1 cellular context compared by ENCODE assay signal in genomic region chr10:104824378-104825006, GRCh38.
A peak's percentile ranks its signal among the peaks of the same experiment; 100 is the strongest.
TF ChIP-seq lines count a peak whose summit lies in the region.

No MANE protein-coding gene starts in this region.

TF ChIP-seq in K562, 482 proteins besides CTCF, POLR2A, EP300 and RAD21 (continued from another document):
- TF ChIP-seq CLOCK (CRISPR knock-in tag; IDR thresholded peaks at IDR 0.05; ENCODE audit: borderline replicate concordance) (no peak), TBL1XR1 (IDR thresholded peaks at IDR 0.05; ENCODE audit: low read length in 2 of 2) (no peak), U2AF2 (optimal IDR thresholded peaks at IDR 0.05; ENCODE audit: low read depth, low read length) (no peak), ZMIZ1 (IDR thresholded peaks at IDR 0.05; ENCODE audit: low read depth in 2 of 2, low read length in 2 of 2) (no peak), ZNF644 (tag; IDR thresholded peaks at IDR 0.05; ENCODE audit: low read depth) (peak; percentile 61; the same call in 1 of the 2 replicates), ZKSCAN3 (CRISPR knock-in tag; IDR thresholded peaks at IDR 0.05) (no peak), MAZ (CRISPR knock-in tag; conservative IDR thresholded peaks at IDR 0.05 in 1 of 2, IDR thresholded peaks at IDR 0.05 in 1 of 2) (0 out of 4 replicates have a peak, but pooled peaks of 1 of the 2 experiments have one; percentile 46), ZNF639 (CRISPR knock-in tag; conservative IDR thresholded peaks at IDR 0.05 in 1 of 2, IDR thresholded peaks at IDR 0.05 in 1 of 2) (0 out of 4 replicates have a peak, but pooled peaks of 1 of the 2 experiments have one; percentile 80), TCFL5 (CRISPR knock-in tag; conservative IDR thresholded peaks at IDR 0.05) (no peak), ZNF354B (CRISPR knock-in tag; IDR thresholded peaks at IDR 0.05) (no peak), NR2C1 (IDR thresholded peaks at IDR 0.05) (no peak), NR2C1 (tag; IDR thresholded peaks at IDR 0.05) (no peak), MCM7 (IDR thresholded peaks at IDR 0.05) (no peak), REST (CRISPR knock-in tag; IDR thresholded peaks at IDR 0.05; ENCODE audit: low read depth) (peak; percentile 94), NCOA1 (IDR thresholded peaks at IDR 0.05; ENCODE audit: low read depth) (peak; percentile 92), MEF2D (tag; conservative IDR thresholded peaks at IDR 0.05; ENCODE audit: low read depth) (no peak), E2F3 (CRISPR knock-in tag; IDR thresholded peaks at IDR 0.05) (no peak), KAT7 (CRISPR knock-in tag; IDR thresholded peaks at IDR 0.05; ENCODE audit: borderline replicate concordance) (no peak), CBX8 (IDR thresholded peaks at IDR 0.05; ENCODE audit: borderline replicate concordance, extremely low read depth, low read depth, low read length, poor library complexity, severe bottlenecking) (no peak), EHMT2 (IDR thresholded peaks at IDR 0.05) (peak; percentile 94), FIP1L1 (IDR thresholded peaks at IDR 0.05; ENCODE audit: low read depth, low read length, poor library complexity, severe bottlenecking) (no peak), TAF9B (IDR thresholded peaks at IDR 0.05; ENCODE audit: partially characterized antibody) (no peak), TBP (optimal IDR thresholded peaks at IDR 0.05; ENCODE audit: low read depth, low read length) (no peak), TSC22D4 (tag; IDR thresholded peaks at IDR 0.05) (no peak), SRF (CRISPR knock-in tag; IDR thresholded peaks at IDR 0.05) (0 out of 4 replicates have a peak, but pooled peaks of 1 of the 2 experiments have one; percentile 41), CCNT2 (IDR thresholded peaks at IDR 0.05; ENCODE audit: borderline replicate concordance, extremely low read depth, insufficient read length, low read depth, low read length) (no peak), ZBTB40 (IDR thresholded peaks at IDR 0.05) (peak; percentile 65), ZBTB40 (CRISPR knock-in tag; IDR thresholded peaks at IDR 0.05) (no peak), MYNN (IDR thresholded peaks at IDR 0.05) (no peak), MYNN (CRISPR knock-in tag; IDR thresholded peaks at IDR 0.05) (peak; percentile 66; the same call in 1 of the 2 replicates), KLF13 (tag; IDR thresholded peaks at IDR 0.05; ENCODE audit: borderline replicate concordance, low read depth) (no peak), ZNF121 (CRISPR knock-in tag; conservative IDR thresholded peaks at IDR 0.05) (no peak), ZNF347 (CRISPR knock-in tag; IDR thresholded peaks at IDR 0.05; ENCODE audit: low read depth) (no peak), TRIM25 (IDR thresholded peaks at IDR 0.05; ENCODE audit: borderline replicate concordance) (no peak), ZNF507 (tag; conservative IDR thresholded peaks at IDR 0.05) (no peak), MIER1 (IDR thresholded peaks at IDR 0.05; ENCODE audit: low read depth) (peak; percentile 75; the same call in 1 of the 2 replicates), NCOA4 (IDR thresholded peaks at IDR 0.05; ENCODE audit: partially characterized antibody) (no peak)
